30 cellular contexts compared by ENCODE assay signal in the genomic region with DNA sequence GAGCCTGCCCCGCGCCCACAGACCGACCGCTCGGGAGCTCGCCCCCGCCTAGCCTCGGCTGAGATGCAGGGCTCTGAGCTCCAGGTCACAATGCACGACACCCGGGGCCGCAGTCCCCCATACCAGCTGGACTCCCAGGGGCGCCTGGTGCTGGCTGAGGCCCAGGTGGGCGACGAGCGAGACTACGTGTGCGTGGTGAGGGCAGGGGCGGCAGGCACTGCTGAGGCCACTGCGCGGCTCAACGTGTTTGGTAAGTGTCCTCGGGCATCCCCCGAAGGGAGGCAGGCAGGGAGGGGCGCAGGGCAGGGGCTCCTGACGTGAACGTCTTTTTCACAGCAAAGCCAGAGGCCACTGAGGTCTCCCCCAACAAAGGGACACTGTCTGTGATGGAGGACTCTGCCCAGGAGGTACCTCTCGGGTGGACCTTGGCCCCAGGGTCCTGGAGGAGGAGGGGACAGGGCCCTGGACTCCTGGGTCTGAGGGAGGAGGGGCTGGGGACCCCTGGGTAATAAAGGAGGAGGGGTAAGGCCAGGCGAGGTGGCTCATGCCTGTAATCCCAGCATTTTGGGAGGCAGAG. TPM values are rescaled to one million over a fixed set of nuclear protein-coding genes. Genes with fewer than 3 reads are reported as not detected.
"Had no signal": no experiment of that assay in that cellular context is flagged by ENCODE, and none has a peak within 500 bp of the region (broad histone marks: within the 10 kb centered on the region; RNA-seq: fewer than 3 reads in every experiment).

No MANE protein-coding gene starts in this region.

- H3K9me3 Mint-ChIP-seq: endodermal cell; mesothelial cell of epicardium; nephron; neural progenitor cell; stimulated activated naive B cell treated with anti-CD40 and anti-IgM and Interleukin-4, amounts not matched to agents 10 μg/mL and 1 μg/mL and 100 μg/mL, for 72 hours; stimulated activated naive CD8-positive, alpha-beta T cell treated with anti-CD3 and anti-CD28 coated beads, Interleukin-15, Interleukin-2, amounts not matched to agents 100 ng/mL and 50 ng/mL, for 24 hours had no signal

- H3K4me3 ChIP-seq: dorsolateral prefrontal cortex, esophagus muscularis mucosa, gastroesophageal sphincter, heart left ventricle, hepatocyte, left lung, neural progenitor cell, ovary, psoas muscle, spleen, thoracic aorta, transverse colon, upper lobe of right lung, uterus had no signal

- H3K36me3 Mint-ChIP-seq: naive thymus-derived CD4-positive, alpha-beta T cell; stimulated activated naive B cell treated with anti-CD40 and anti-IgM and Interleukin-4, amounts not matched to agents 10 μg/mL and 1 μg/mL and 100 μg/mL, for 72 hours had no signal

- H3K27ac ChIP-seq: dorsolateral prefrontal cortex, esophagus muscularis mucosa, foreskin keratinocyte, gastroesophageal sphincter, hepatocyte, left lung, neural progenitor cell, ovary, psoas muscle, skin epidermis, spleen, transverse colon, upper lobe of right lung, uterus had no signal

- H3K4me3 Mint-ChIP-seq: endodermal cell; mesothelial cell of epicardium; naive thymus-derived CD4-positive, alpha-beta T cell; neural progenitor cell; stimulated activated naive B cell treated with anti-CD40 and anti-IgM and Interleukin-4, amounts not matched to agents 10 μg/mL and 1 μg/mL and 100 μg/mL, for 72 hours; stimulated activated naive CD8-positive, alpha-beta T cell treated with anti-CD3 and anti-CD28 coated beads, Interleukin-15, Interleukin-2, amounts not matched to agents 100 ng/mL and 50 ng/mL, for 24 hours had no signal

- DNase-seq: dorsolateral prefrontal cortex; effector CD8-positive, alpha-beta T cell; endodermal cell; foreskin keratinocyte; heart left ventricle; left cardiac atrium; left lung; mesenchymal stem cell; naive thymus-derived CD4-positive, alpha-beta T cell; nucleus accumbens; ovary; posterior cingulate gyrus; psoas muscle; spleen; stimulated activated CD4-positive, alpha-beta T cell treated with anti-CD3 and anti-CD28 coated beads, Interleukin-4, amount 100 ng/mL, for 4 hours; stimulated activated naive B cell treated with anti-CD40 and anti-IgM and Interleukin-4, amounts not matched to agents 10 μg/mL and 1 μg/mL and 100 μg/mL, for 72 hours; transverse colon; upper lobe of right lung; uterus had no signal

- H3K36me3 ChIP-seq: neural progenitor cell, ovary, transverse colon, uterus had no signal

- ATAC-seq: foreskin keratinocyte; gastroesophageal sphincter; heart left ventricle; left cardiac atrium; left lung; naive thymus-derived CD4-positive, alpha-beta T cell; psoas muscle; right cardiac atrium; stimulated activated naive B cell treated with anti-CD40 and anti-IgM and Interleukin-4, amounts not matched to agents 10 μg/mL and 1 μg/mL and 100 μg/mL, for 72 hours; upper lobe of right lung had no signal

- H3K27ac Mint-ChIP-seq: endodermal cell; stimulated activated naive CD8-positive, alpha-beta T cell treated with anti-CD3 and anti-CD28 coated beads, Interleukin-15, Interleukin-2, amounts not matched to agents 100 ng/mL and 50 ng/mL, for 24 hours had no signal

- H3K27me3 ChIP-seq: esophagus muscularis mucosa, gastroesophageal sphincter, hepatocyte, ovary, upper lobe of right lung, uterus had no signal

- H3K9me3 ChIP-seq: esophagus muscularis mucosa, gastroesophageal sphincter, heart left ventricle, left lung, ovary, psoas muscle, spleen, thoracic aorta, transverse colon, upper lobe of right lung, uterus had no signal

RNA-seq across cellular contexts. Expression of a gene that starts 34.5 kb away (rescaled TPM):
- total RNA-seq: heart left ventricle; left cardiac atrium; lung microvascular endothelial cell; naive thymus-derived CD4-positive, alpha-beta T cell; right cardiac atrium; spleen had no signal
